In genomic region chr9:97498846-97499245, GRCh38 we compare ENCODE assay signal across 1 cellular context. TPM values are rescaled to one million over a fixed set of nuclear protein-coding genes. Genes with fewer than 3 reads are reported as not detected.
"Had no signal": no experiment of that assay in that cellular context is flagged by ENCODE, and none has a peak within 500 bp of the region (broad histone marks: within the 10 kb centered on the region; RNA-seq: fewer than 3 reads in every experiment).

No MANE protein-coding gene starts in this region.

RNA-seq across cellular contexts. Expression of gene TMOD1, which starts 2.6 kb away (rescaled TPM):
- total RNA-seq: osteocyte had no signal
